25 cellular contexts compared by ENCODE assay signal in the genomic region with DNA sequence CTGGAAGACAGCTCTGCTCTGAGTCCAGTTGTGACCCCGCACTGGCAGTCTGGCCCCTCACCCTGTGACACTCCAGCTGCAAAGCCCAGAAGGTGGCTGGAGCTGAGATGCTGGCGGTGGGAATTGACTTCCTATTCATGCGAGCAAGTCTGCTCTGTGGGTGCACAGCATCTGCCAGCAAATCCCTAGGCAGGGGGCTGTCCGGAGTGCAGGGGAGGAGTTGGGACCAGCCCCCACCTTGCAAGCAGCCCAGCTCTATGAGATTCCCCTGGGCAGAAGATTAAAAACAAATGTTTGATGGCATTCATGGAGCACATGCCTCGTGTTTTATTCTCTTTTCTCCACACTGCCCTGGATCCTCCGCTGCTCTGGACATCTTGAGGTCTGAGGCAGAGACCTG.
A peak's percentile ranks its signal among the peaks of the same experiment; 100 is the strongest.
DNase-seq lines count a peak whose midpoint lies in the region; ATAC-seq and TF ChIP-seq lines count a peak whose summit lies in the region.
"Had no signal": no experiment of that assay in that cellular context is flagged by ENCODE, and none has a peak within 500 bp of the region (broad histone marks: within the 10 kb centered on the region; RNA-seq: fewer than 3 reads in every experiment).

No MANE protein-coding gene starts in this region.

- no peaks in the 10 kb centered on the region for H3K36me3 ChIP-seq in mesodermal cell (ENCODE audit: control insufficient read depth, insufficient read depth, low read length)

- no peaks in the 10 kb centered on the region for H3K4me1 ChIP-seq in mesodermal cell (ENCODE audit: control insufficient read depth, insufficient read depth, low read length, poor library complexity, severe bottlenecking)
- H3K4me1 ChIP-seq: esophagus squamous epithelium, upper lobe of right lung had no signal

- no peaks in the 10 kb centered on the region for H3K4me1 Mint-ChIP-seq in stimulated activated naive CD8-positive, alpha-beta T cell treated with anti-CD3 and anti-CD28 coated beads, Interleukin-15, amount 100 ng/mL, for 72 hours
- H3K4me1 Mint-ChIP-seq in chondrocyte (ENCODE audit: low read depth) = peaks cover 28% of the 10 kb centered on the region
- H3K4me1 Mint-ChIP-seq: activated T-helper 17 cell treated with anti-CD3 and anti-CD28 coated beads, Interleukin-2, amount 50 U/mL, for 72 hours had no signal

- H3K9me3 ChIP-seq in mesodermal cell (ENCODE audit: control insufficient read depth, low read length) = no peaks in the 10 kb centered on the region
- H3K9me3 ChIP-seq: esophagus squamous epithelium, upper lobe of right lung had no signal

- no peak overlapping the region for H3K4me3 Mint-ChIP-seq in stimulated activated naive CD8-positive, alpha-beta T cell treated with anti-CD3 and anti-CD28 coated beads, Interleukin-15, amount 100 ng/mL, for 72 hours
- H3K4me3 Mint-ChIP-seq in chondrocyte (ENCODE audit: unreplicated experiment) = no peak overlapping the region
- H3K4me3 Mint-ChIP-seq: activated T-helper 17 cell treated with anti-CD3 and anti-CD28 coated beads, Interleukin-2, amount 50 U/mL, for 72 hours; CD14-positive monocyte had no signal

- WGBS in mesodermal cell (ENCODE audit: insufficient coverage in 2 of 2), 2 experiments = 67 to 71% methylated on average over 5 to 6 of the region's 6 CpGs

- H3K27me3 Mint-ChIP-seq in stimulated activated naive CD8-positive, alpha-beta T cell treated with anti-CD3 and anti-CD28 coated beads, Interleukin-15, amount 100 ng/mL, for 72 hours = no peaks in the 10 kb centered on the region
- H3K27me3 Mint-ChIP-seq in chondrocyte (ENCODE audit: low read depth) = no peaks in the 10 kb centered on the region
- H3K27me3 Mint-ChIP-seq: activated T-helper 17 cell treated with anti-CD3 and anti-CD28 coated beads, Interleukin-2, amount 50 U/mL, for 72 hours had no signal

- H3K27ac ChIP-seq in mesodermal cell (ENCODE audit: low read depth, low read length, severe bottlenecking) = peak overlapping the region; percentile 68
- H3K27ac ChIP-seq: esophagus squamous epithelium, KMS-11, upper lobe of right lung had no signal

- peaks cover 24% of the 10 kb centered on the region for H3K36me3 Mint-ChIP-seq in chondrocyte (ENCODE audit: low read depth)

- DNase-seq in stimulated activated naive CD8-positive, alpha-beta T cell treated with anti-CD3 and anti-CD28 coated beads, Interleukin-15, amount 100 ng/mL, for 72 hours = no peak
- no peak for DNase-seq in stimulated activated naive CD8-positive, alpha-beta T cell treated with anti-CD3 and anti-CD28 coated beads, Interleukin-15, Interleukin-2, amounts not matched to agents 100 U/mL and 50 U/mL, for 24 hours
- DNase-seq in chondrocyte (ENCODE audit: low spot score) = no peak
- no peak for DNase-seq in dermis blood vessel endothelial cell
- DNase-seq: activated CD4-positive, alpha-beta T cell treated with anti-CD3 and anti-CD28 coated beads for 1 hour; caudate nucleus; DMS 273 treated with DMSO at 0.1 percent for 48 hours; effector CD8-positive, alpha-beta T cell; esophagus squamous epithelium; GF-D8; NCI-H2029; NCI-H345; posterior cingulate gyrus; stimulated activated CD4-positive, alpha-beta T cell treated with anti-CD3 and anti-CD28 coated beads, Interleukin-2, amount 100 ng/mL, for 48 hours; upper lobe of right lung had no signal

- peak; percentile 40 for ATAC-seq in stimulated activated naive CD8-positive, alpha-beta T cell treated with anti-CD3 and anti-CD28 coated beads, Interleukin-15, amount 100 ng/mL, for 72 hours
- ATAC-seq in stimulated activated naive CD8-positive, alpha-beta T cell treated with anti-CD3 and anti-CD28 coated beads, Interleukin-15, Interleukin-2, amounts not matched to agents 100 U/mL and 50 U/mL, for 24 hours = no peak
- ATAC-seq in GM18861 (IDR thresholded peaks at IDR 0.05; ENCODE audit: unreplicated experiment) (no peak), HG03378 (IDR thresholded peaks at IDR 0.05; ENCODE audit: unreplicated experiment) (no peak), GM19452 (IDR thresholded peaks at IDR 0.05; ENCODE audit: unreplicated experiment) (no peak)
- ATAC-seq: activated T-helper 17 cell treated with anti-CD3 and anti-CD28 coated beads, Interleukin-2, amount 50 U/mL, for 72 hours; HCT116; upper lobe of right lung had no signal

- H3K27ac Mint-ChIP-seq in stimulated activated naive CD8-positive, alpha-beta T cell treated with anti-CD3 and anti-CD28 coated beads, Interleukin-15, amount 100 ng/mL, for 72 hours = no peak overlapping the region
- peak overlapping the region; percentile 75 for H3K27ac Mint-ChIP-seq in chondrocyte (ENCODE audit: unreplicated experiment)
- H3K27ac Mint-ChIP-seq: activated T-helper 17 cell treated with anti-CD3 and anti-CD28 coated beads, Interleukin-2, amount 50 U/mL, for 72 hours; CD14-positive monocyte had no signal

- no peak overlapping the region for H3K4me3 ChIP-seq in mesodermal cell (ENCODE audit: extremely low read depth, insufficient read depth, low read length, poor library complexity, severe bottlenecking)
- H3K4me3 ChIP-seq: esophagus squamous epithelium, lung, skin epidermis, upper lobe of right lung had no signal

- no peak for TF ChIP-seq CTCF in chondrocyte (IDR thresholded peaks at IDR 0.05)

- peaks cover 19 to 42% of the 10 kb centered on the region in 2 donors for H3K9me3 Mint-ChIP-seq in stimulated activated naive CD8-positive, alpha-beta T cell treated with anti-CD3 and anti-CD28 coated beads, Interleukin-15, amount 100 ng/mL, for 72 hours
- H3K9me3 Mint-ChIP-seq in chondrocyte (ENCODE audit: low read depth) = peaks cover 23% of the 10 kb centered on the region
